Comparison of ENCODE assay signal across 8 cellular contexts in the genomic region with DNA sequence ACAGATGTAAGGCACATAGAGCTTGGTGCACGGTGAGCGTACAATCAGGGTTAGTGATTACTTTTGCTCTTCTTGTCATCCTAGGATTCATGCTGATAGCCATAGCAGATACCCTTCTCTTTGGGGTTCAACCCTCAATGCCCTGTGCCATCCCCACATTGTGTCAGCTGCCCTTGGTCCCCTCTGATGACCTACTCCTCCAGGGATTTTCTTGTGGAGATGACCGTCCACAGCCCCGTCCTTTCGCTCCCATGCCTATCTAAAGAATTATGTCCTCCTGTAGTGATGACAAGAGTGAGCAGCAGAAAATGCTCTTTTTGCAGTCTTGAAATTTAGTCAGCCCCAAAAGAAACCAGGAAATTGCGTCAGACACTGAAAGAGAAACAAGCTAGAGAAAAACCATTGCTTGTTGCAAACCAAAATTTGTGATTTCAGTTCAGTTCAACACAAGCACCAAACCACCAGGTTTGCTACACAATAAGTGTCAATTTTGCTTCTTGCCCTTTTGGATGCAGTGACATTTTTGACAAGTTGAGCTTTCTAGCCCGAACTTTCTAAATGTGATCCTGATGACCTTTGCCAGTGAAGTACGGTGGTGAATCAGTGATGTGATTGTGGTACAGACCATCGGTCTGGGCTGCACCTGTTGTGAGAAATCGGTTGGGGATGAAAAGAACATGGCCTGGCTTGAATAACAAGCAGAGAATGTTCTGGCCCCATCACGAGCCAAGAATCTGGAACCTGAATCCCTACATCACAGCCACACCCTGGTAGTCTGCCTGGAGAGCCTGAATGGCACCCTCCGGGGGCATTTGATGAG.
DNase-seq lines count a peak whose midpoint lies in the region; ATAC-seq lines count a peak whose summit lies in the region.

No MANE protein-coding gene starts in this region.

- ATAC-seq in GM21528 (IDR thresholded peaks at IDR 0.05; ENCODE audit: low FRiP score, unreplicated experiment), result peak; percentile 51

- DNase-seq in GF-D8 (lab: John Stamatoyannopoulos, UW) (peak; percentile 20), MV-4-11 (lab: John Stamatoyannopoulos, UW) (peak; percentile 68), iris pigment epithelial cell (ENCODE audit: low read depth) (peak; percentile 39), NCI-H2171 (lab: John Stamatoyannopoulos, UW) (no peak), NCI-H526 (lab: John Stamatoyannopoulos, UW) (no peak), T-helper 9 cell (no peak), hypothalamus (lab: John Stamatoyannopoulos, UW) (no peak)

Comparison
In these comparisons a context has a peak if more than half of its experiments do, and no peak if none do; other contexts are left out.
1. DNase-seq: peak in GF-D8 (single experiment), MV-4-11 (single experiment) and iris pigment epithelial cell (single experiment); none in NCI-H2171 (single experiment), NCI-H526 (0 of 2), T-helper 9 cell (single experiment) and hypothalamus (0 of 51).